ENCODE assay signal across 2 cellular contexts in genomic region chr13:64127856-64128255, GRCh38.
TF ChIP-seq lines count a peak whose summit lies in the region.

No MANE protein-coding gene starts in this region.

TF ChIP-seq in SK-N-SH, 30 proteins besides CTCF, POLR2A, EP300 and RAD21 (continued from another document):
- TF ChIP-seq REST (IDR thresholded peaks at IDR 0.05; ENCODE audit: low read depth, low read length) = no peak

TF ChIP-seq in SK-N-SH treated with all-trans-retinoic acid at 6 μM for 48 hours, 23 proteins besides CTCF, POLR2A, EP300 and RAD21 (continued from another document):
- TF ChIP-seq TSHZ2 (CRISPR knock-in tag; IDR thresholded peaks at IDR 0.05) (no peak), ZNF70 (CRISPR knock-in tag; IDR thresholded peaks at IDR 0.05) (no peak), OSR1 (CRISPR knock-in tag; IDR thresholded peaks at IDR 0.05) (no peak), RARB (CRISPR knock-in tag; IDR thresholded peaks at IDR 0.05) (no peak), PPARA (CRISPR knock-in tag; IDR thresholded peaks at IDR 0.05; ENCODE audit: borderline replicate concordance) (no peak), BACH2 (CRISPR knock-in tag; IDR thresholded peaks at IDR 0.05; ENCODE audit: borderline replicate concordance) (no peak), ARNTL (CRISPR knock-in tag; IDR thresholded peaks at IDR 0.05; ENCODE audit: borderline replicate concordance, low read depth) (no peak), ZFP30 (CRISPR knock-in tag; IDR thresholded peaks at IDR 0.05) (no peak), CSDC2 (CRISPR knock-in tag; IDR thresholded peaks at IDR 0.05) (no peak), GLIS3 (CRISPR knock-in tag; IDR thresholded peaks at IDR 0.05) (no peak)
TF ChIP-seq in SK-N-SH treated with all-trans-retinoic acid at 6 μM for 48 hours: peak in this region for 0.
